In genomic region chr12:102640658-102641057, GRCh38 we compare ENCODE assay signal across 8 cellular contexts.
DNase-seq lines count a peak whose midpoint lies in the region; ATAC-seq, FAIRE-seq and TF ChIP-seq lines count a peak whose summit lies in the region.
"Not testable (repeated sequence)": the region's sequence is repeated elsewhere in the genome, so short reads cannot be mapped to it uniquely, and the experiment has no call there.

No MANE protein-coding gene starts in this region.

- not testable (repeated sequence) for H4K20me1 ChIP-seq in GM12878 (ENCODE audit: control insufficient read depth, insufficient read depth)

- TF ChIP-seq EP300 in GM12878 (IDR thresholded peaks at IDR 0.05; ENCODE audit: borderline replicate concordance in 1 of 2, control insufficient read depth in 1 of 2, low read depth in 2 of 2, low read length in 2 of 2) = not testable (repeated sequence)

- H3K9me3 ChIP-seq in GM12878 (replicated peaks; ENCODE audit: control insufficient read depth, insufficient read depth, low read length) = not testable (repeated sequence)

- H3K4me3 ChIP-seq in GM12878 = not testable (repeated sequence)

- H3K4me2 ChIP-seq in GM12878 (ENCODE audit: control insufficient read depth, insufficient read depth) = not testable (repeated sequence)

- not testable (repeated sequence) for BruUV-seq in GM12878 (replicated peaks; lab: Mats Ljungman, UMichigan)

- intact Hi-C loops in GM12878 (cut with micrococcal nuclease; ENCODE audit: unreplicated experiment) = not testable (repeated sequence)

- not testable (repeated sequence) for TF ChIP-seq CTCF in GM12878 (IDR thresholded peaks at IDR 0.05 in 2 of 3, conservative IDR thresholded peaks at IDR 0.05 in 1 of 3; ENCODE audit: control insufficient read depth in 2 of 3, extremely low read depth in 1 of 3, insufficient read depth in 1 of 3, low read depth in 3 of 3, low read length in 3 of 3)

- H2AFZ ChIP-seq in GM12878 (ENCODE audit: control insufficient read depth, low read depth, low read length) = not testable (repeated sequence)

- POLR2A ChIA-PET in GM12878 (lab: Charles Lee) = interaction anchor here (0.7 kb wide), 2 partner anchors 709 to 750 kb away, joined by 5 read pairs; no protein-coding TSS in a partner anchor

- H3K36me3 ChIP-seq in GM12878 (ENCODE audit: control insufficient read depth in 2 of 2, insufficient read depth in 2 of 2, low read length in 1 of 2) = not testable (repeated sequence)

- not testable (repeated sequence) for H3K27ac ChIP-seq in GM12878 (ENCODE audit: control insufficient read depth, insufficient read depth)

- in situ Hi-C loops in GM12878 (cut with MboI) = not testable (repeated sequence)

- TF ChIP-seq POLR2A in GM12878 (IDR thresholded peaks at IDR 0.05; ENCODE audit: low read depth, low read length) = not testable (repeated sequence)

- not testable (repeated sequence) for H3K27me3 ChIP-seq in GM12878 (replicated peaks in 1 of 2; ENCODE audit: control insufficient read depth in 2 of 2, insufficient read depth in 2 of 2, low read length in 1 of 2)

- SMC1A ChIA-PET in GM12878 (lab: Charles Lee; ENCODE audit: uncharacterized antibody, unreplicated experiment) = interaction anchor here (1.0 kb wide), 1 partner anchor 26 kb away, joined by 3 read pairs; no protein-coding TSS in a partner anchor

- H3K4me1 ChIP-seq in GM12878 (ENCODE audit: control insufficient read depth, insufficient read depth, low read length) = not testable (repeated sequence)

- TF ChIP-seq RAD21 in GM12878 (IDR thresholded peaks at IDR 0.05; ENCODE audit: insufficient read depth, low read depth, low read length) = not testable (repeated sequence)

- FAIRE-seq in GM12878 (lab: Jason Lieb, UNC) = not testable (repeated sequence)

- H3K79me2 ChIP-seq in GM12878 (ENCODE audit: control insufficient read depth, insufficient read depth, low read length) = not testable (repeated sequence)

- CTCF ChIA-PET in GM12878 (lab: Yijun Ruan, JAX) = interaction anchor here (0.9 kb wide), 1 partner anchor 176 kb away, joined by 3 read pairs; no protein-coding TSS in a partner anchor

- ATAC-seq in GM18519 (IDR thresholded peaks at IDR 0.05; ENCODE audit: low FRiP score, unreplicated experiment) (peak; percentile 56), GM18907 (IDR thresholded peaks at IDR 0.05; ENCODE audit: unreplicated experiment) (peak; percentile 55), HG02571 (IDR thresholded peaks at IDR 0.05; ENCODE audit: unreplicated experiment) (peak; percentile 45), HG02981 (IDR thresholded peaks at IDR 0.05; ENCODE audit: unreplicated experiment) (peak; percentile 71), HG03342 (IDR thresholded peaks at IDR 0.05; ENCODE audit: unreplicated experiment) (peak; percentile 88), GM12878 (peak; percentile 59)

- peak; percentile 11 for DNase-seq in EL
- DNase-seq in LHCN-M2 (ENCODE audit: low read depth) = peak; percentile 21
- not testable (repeated sequence) for DNase-seq in GM12878 (ENCODE audit: low read depth, low spot score)

- 0% methylated on average over 1 of the region's 1 CpG for WGBS in GM12878 (ENCODE audit: insufficient coverage, insufficient replicate concordance, low lambda C conversion rate, missing lambda C conversion rate)

- RAD21 ChIA-PET in GM12878 (lab: Charles Lee; ENCODE audit: unreplicated experiment) = not testable (repeated sequence)

- not testable (repeated sequence) for H3K9ac ChIP-seq in GM12878 (ENCODE audit: control insufficient read depth, insufficient read depth, low read length)

TF ChIP-seq in GM12878, 131 proteins besides CTCF, POLR2A, EP300 and RAD21:
- TF ChIP-seq ATF7 (IDR thresholded peaks at IDR 0.05; ENCODE audit: low read depth) = peak; percentile 25; the same call in 1 of the 2 replicates
- TF ChIP-seq RUNX3 (IDR thresholded peaks at IDR 0.05; ENCODE audit: low read length) = peak; percentile 52
- TF ChIP-seq MEF2A (IDR thresholded peaks at IDR 0.05; ENCODE audit: insufficient read depth, low read depth, low read length) = 0 out of 2 replicates have a peak, but pooled peaks have one; percentile 35
